In genomic region chr2:225766431-225766830, GRCh38 we compare ENCODE assay signal across 22 cellular contexts.
A peak's percentile ranks its signal among the peaks of the same experiment; 100 is the strongest.
DNase-seq lines count a peak whose midpoint lies in the region; ATAC-seq and TF ChIP-seq lines count a peak whose summit lies in the region.
"Had no signal": no experiment of that assay in that cellular context is flagged by ENCODE, and none has a peak within 500 bp of the region (broad histone marks: within the 10 kb centered on the region; RNA-seq: fewer than 3 reads in every experiment).

No MANE protein-coding gene starts in this region.

- H3K4me3 Mint-ChIP-seq in Caco-2 (ENCODE audit: unreplicated experiment), result no peak overlapping the region
- H3K4me3 Mint-ChIP-seq: activated CD8-positive, alpha-beta T cell treated with anti-CD3 and anti-CD28 coated beads for 36 hours; neural progenitor cell had no signal

- in situ Hi-C loops in IMR-90 (cut with MboI; ENCODE audit: low sequenced_read_pairs), result no loop called here

- H3K27ac ChIP-seq in IMR-90 (ENCODE audit: insufficient read depth, low read length), result no peak overlapping the region
- H3K27ac ChIP-seq in sigmoid colon, result peak overlapping the region in 3 of 4 donors; percentile 12 to 76 (median 30)
- H3K27ac ChIP-seq: epithelial cell of prostate, KMS-11, neural progenitor cell, transverse colon had no signal

- CTCF ChIA-PET in IMR-90 (lab: Yijun Ruan, JAX) (interaction anchor here (0.6 kb wide), 1 partner anchor 290 kb away, joined by 3 read pairs; no protein-coding TSS in a partner anchor), Caco-2 (lab: Charles Lee) (no interaction called here)

- BruUV-seq in IMR-90 (replicated peaks; lab: Mats Ljungman, UMichigan) (no TSS peak), Caco-2 (replicated peaks; lab: Mats Ljungman, UMichigan) (no TSS peak)

- H3K14ac ChIP-seq in IMR-90 (replicated peaks; ENCODE audit: low read depth, low read length), result no peak overlapping the region

- no peak overlapping the region for H2BK5ac ChIP-seq in IMR-90 (ENCODE audit: low read depth, low read length, poor library complexity, severe bottlenecking)

- no peak overlapping the region for H3K18ac ChIP-seq in IMR-90 (ENCODE audit: low read depth, low read length)

- no peak overlapping the region for H3K56ac ChIP-seq in IMR-90 (ENCODE audit: extremely low read depth, insufficient read depth, low read length)

- peak; percentile 6 for DNase-seq in IMR-90
- peak; percentile 21 to 56 for DNase-seq in cardiac fibroblast (ENCODE audit: low read depth in 2 of 2)
- peak; percentile 33 for DNase-seq in fibroblast of the aortic adventitia (ENCODE audit: low read depth)
- no peak for DNase-seq in sigmoid colon
- DNase-seq in 8988T, result no peak
- no peak for DNase-seq in NAMALWA (ENCODE audit: low spot score)
- DNase-seq in NCI-H82 (lab: John Stamatoyannopoulos, UW), result no peak
- no peak for DNase-seq in Caco-2
- DNase-seq: activated CD4-positive, CD25-positive, alpha-beta regulatory T cell treated with anti-CD3 and anti-CD28 coated beads, Interleukin-2, amount 50 U/mL, for 72 hours; activated CD8-positive, alpha-beta T cell treated with anti-CD3 and anti-CD28 coated beads for 36 hours; central memory CD4-positive, alpha-beta T cell; left ventricle myocardium superior; MV-4-11; NCI-H187; NCI-H748 treated with DMSO at 0.1 percent for 48 hours; SHP77 treated with DMSO at 0.1 percent for 48 hours; stimulated activated CD4-positive, alpha-beta T cell treated with anti-CD3 and anti-CD28 coated beads, Interleukin-4, amount 100 ng/mL, for 24 hours; stimulated activated naive CD4-positive, alpha-beta T cell treated with Interleukin-2 at 50 U/mL for 16 hours; transverse colon had no signal

- H4K5ac ChIP-seq in IMR-90 (ENCODE audit: low read depth, low read length), result no peak overlapping the region

- intact Hi-C loops in IMR-90 (cut with micrococcal nuclease), result no loop called here
- intact Hi-C loops in sigmoid colon (cut with DNase I), result no loop called here
- intact Hi-C loops in Caco-2 (cut with micrococcal nuclease; ENCODE audit: unreplicated experiment), result no loop called here

- no peak overlapping the region for H3K23ac ChIP-seq in IMR-90 (ENCODE audit: low read depth, low read length)

- no peaks in the 10 kb centered on the region for H3K27me3 ChIP-seq in IMR-90 (ENCODE audit: control insufficient read depth, insufficient read depth, low read length)
- no peaks in the 10 kb centered on the region for H3K27me3 ChIP-seq in sigmoid colon
- no peaks in the 10 kb centered on the region for H3K27me3 ChIP-seq in Caco-2 (replicated peaks; ENCODE audit: control insufficient read depth, insufficient read depth, low read length)
- H3K27me3 ChIP-seq: neural progenitor cell, transverse colon had no signal

- H3K9ac ChIP-seq in IMR-90 (ENCODE audit: low read depth, low read length), result no peak overlapping the region
- H3K9ac ChIP-seq: KMS-11, neural progenitor cell had no signal

- no peak for TF ChIP-seq EP300 in sigmoid colon (IDR thresholded peaks at IDR 0.05)

- dilution Hi-C loops in IMR-90 (cut with HindIII; ENCODE audit: low sequenced_read_pairs, unreplicated experiment), result no loop called here

- no peak for TF ChIP-seq RAD21 in IMR-90 (IDR thresholded peaks at IDR 0.05; ENCODE audit: low read length)

- H4K20me1 ChIP-seq in IMR-90 (ENCODE audit: insufficient read depth, low read length), result no peaks in the 10 kb centered on the region

- H3K36me3 ChIP-seq in IMR-90 (ENCODE audit: control insufficient read depth, insufficient read depth, low read length) (no peaks in the 10 kb centered on the region), sigmoid colon (no peaks in the 10 kb centered on the region), Caco-2 (ENCODE audit: control insufficient read depth, insufficient read depth, low read length) (no peaks in the 10 kb centered on the region)
- H3K36me3 ChIP-seq: neural progenitor cell, transverse colon had no signal

- no peaks in the 10 kb centered on the region for H3K79me1 ChIP-seq in IMR-90 (ENCODE audit: low read depth in 1 of 2, low read length in 2 of 2)

- H3K4me3 ChIP-seq in IMR-90 (ENCODE audit: insufficient read depth, low read depth, low read length) (no peak overlapping the region), cardiac fibroblast (replicated peaks in 1 of 2; ENCODE audit: low read depth in 2 of 2, low read length in 2 of 2) (no peak overlapping the region), fibroblast of the aortic adventitia (ENCODE audit: low read depth, low read length) (no peak overlapping the region), sigmoid colon (no peak overlapping the region), Caco-2 (ENCODE audit: low read depth, low read length) (no peak overlapping the region)
- H3K4me3 ChIP-seq: neural progenitor cell, transverse colon had no signal

- H4K91ac ChIP-seq in IMR-90 (ENCODE audit: insufficient read depth, low read depth, low read length), result no peak overlapping the region

- no peaks in the 10 kb centered on the region for H3K4me1 Mint-ChIP-seq in Caco-2 (ENCODE audit: low read depth, unreplicated experiment)

- no peaks in the 10 kb centered on the region for H3K36me3 Mint-ChIP-seq in Caco-2 (ENCODE audit: insufficient read depth, unreplicated experiment)
- H3K36me3 Mint-ChIP-seq: neural progenitor cell had no signal

- no peak overlapping the region for H2AK9ac ChIP-seq in IMR-90 (replicated peaks; ENCODE audit: low read depth, low read length, poor library complexity)

- H3K9me1 ChIP-seq in IMR-90 (ENCODE audit: insufficient read depth, low read length), result no peaks in the 10 kb centered on the region

- H3K9me3 ChIP-seq in IMR-90 (ENCODE audit: control insufficient read depth, insufficient read depth, low read length) (no peaks in the 10 kb centered on the region), sigmoid colon (no peaks in the 10 kb centered on the region), Caco-2 (no peaks in the 10 kb centered on the region)
- H3K9me3 ChIP-seq: transverse colon had no signal

- no peak for TF ChIP-seq POLR2A in IMR-90 (IDR thresholded peaks at IDR 0.05; ENCODE audit: low read depth, low read length)
- no peak for TF ChIP-seq POLR2A in sigmoid colon (IDR thresholded peaks at IDR 0.05)

- POLR2A ChIA-PET in IMR-90 (lab: Charles Lee; ENCODE audit: unreplicated experiment), result no interaction called here
- POLR2A ChIA-PET in Caco-2 (lab: Charles Lee), result no interaction called here

- no peak overlapping the region for H4K8ac ChIP-seq in IMR-90 (ENCODE audit: low read depth in 2 of 2, low read length in 2 of 2)

- H3K4me2 ChIP-seq in IMR-90 (ENCODE audit: low read depth, low read length), result no peak overlapping the region
- H3K4me2 ChIP-seq: KMS-11, neural progenitor cell had no signal

- WGBS in IMR-90 (ENCODE audit: extremely low coverage in 2 of 2, insufficient read length in 1 of 2), 2 experiments, result no CpG with 5 or more reads among the region's 5 CpGs
- 51 to 60% methylated on average over 5 of the region's 5 CpGs for WGBS in sigmoid colon, 2 donors

- ATAC-seq in IMR-90 (ENCODE audit: low read depth), result no peak
- ATAC-seq: activated CD8-positive, alpha-beta T cell treated with anti-CD3 and anti-CD28 coated beads for 36 hours; left ventricle myocardium superior had no signal

- no peak overlapping the region for H2AK5ac ChIP-seq in IMR-90 (ENCODE audit: low read depth, low read length)

- no peak overlapping the region for H2BK20ac ChIP-seq in IMR-90 (ENCODE audit: low read depth, low read length)

- no peak for TF ChIP-seq CTCF in IMR-90 (conservative IDR thresholded peaks at IDR 0.05; ENCODE audit: low read depth, low read length)
- no peak for TF ChIP-seq CTCF in cardiac fibroblast (IDR thresholded peaks at IDR 0.05; ENCODE audit: low read depth, low read length)
- no peak for TF ChIP-seq CTCF in fibroblast of the aortic adventitia (IDR thresholded peaks at IDR 0.05; ENCODE audit: insufficient read depth, low read length)
- TF ChIP-seq CTCF in sigmoid colon (IDR thresholded peaks at IDR 0.05), result no peak
- no peak for TF ChIP-seq CTCF in Caco-2 (IDR thresholded peaks at IDR 0.05; ENCODE audit: insufficient read depth in 1 of 2, low read depth in 1 of 2, low read length in 1 of 2, severe bottlenecking in 1 of 2, unreplicated experiment in 1 of 2)

- H2BK120ac ChIP-seq in IMR-90 (ENCODE audit: low read depth, low read length), result no peak overlapping the region

- H3K9me3 Mint-ChIP-seq in Caco-2 (ENCODE audit: unreplicated experiment), result no peaks in the 10 kb centered on the region
- H3K9me3 Mint-ChIP-seq: activated CD8-positive, alpha-beta T cell treated with anti-CD3 and anti-CD28 coated beads for 36 hours; neural progenitor cell had no signal

- no peaks in the 10 kb centered on the region for H3K27me3 Mint-ChIP-seq in Caco-2 (ENCODE audit: insufficient read depth, unreplicated experiment)
- H3K27me3 Mint-ChIP-seq: activated CD8-positive, alpha-beta T cell treated with anti-CD3 and anti-CD28 coated beads for 36 hours had no signal

- no peak overlapping the region for H3K27ac Mint-ChIP-seq in Caco-2 (ENCODE audit: unreplicated experiment)
- H3K27ac Mint-ChIP-seq: activated CD8-positive, alpha-beta T cell treated with anti-CD3 and anti-CD28 coated beads for 36 hours; neural progenitor cell had no signal

- H3K4me1 ChIP-seq in IMR-90 (ENCODE audit: control insufficient read depth, insufficient read depth, low read length), result no peaks in the 10 kb centered on the region
- peaks cover 0 to 19% (median 13%) of the 10 kb centered on the region in 4 donors for H3K4me1 ChIP-seq in sigmoid colon
- no peaks in the 10 kb centered on the region for H3K4me1 ChIP-seq in Caco-2
- H3K4me1 ChIP-seq: neural progenitor cell, transverse colon had no signal

- H3K4ac ChIP-seq in IMR-90 (ENCODE audit: low read depth, low read length), result no peak overlapping the region

- H2AFZ ChIP-seq in IMR-90 (replicated peaks; ENCODE audit: low read length, poor library complexity), result no peak overlapping the region
- H2AFZ ChIP-seq: neural progenitor cell had no signal

- no peak overlapping the region for H2BK15ac ChIP-seq in IMR-90 (ENCODE audit: low read depth, low read length)

TF ChIP-seq in IMR-90, 13 proteins besides CTCF, POLR2A, EP300 and RAD21:
- TF ChIP-seq RFX5 (IDR thresholded peaks at IDR 0.05; ENCODE audit: low read depth, low read length) (no peak), SMC3 (IDR thresholded peaks at IDR 0.05; ENCODE audit: low read depth, low read length) (no peak), NFE2L2 (IDR thresholded peaks at IDR 0.05; ENCODE audit: low read depth, low read length) (no peak), USF2 (IDR thresholded peaks at IDR 0.05; ENCODE audit: low read depth, low read length) (no peak), BHLHE40 (IDR thresholded peaks at IDR 0.05; ENCODE audit: low read depth, low read length) (no peak)

Comparison
In these comparisons a context has a peak if more than half of its experiments do, and no peak if none do; other contexts are left out.
1. DNase-seq: peak in IMR-90 (single experiment), cardiac fibroblast (2 of 2) and fibroblast of the aortic adventitia (single experiment); none in sigmoid colon (single experiment), 8988T (single experiment), NAMALWA (single experiment), NCI-H82 (single experiment) and Caco-2 (0 of 2).